In genomic region chr4:68948044-68948743, GRCh38 we compare ENCODE assay signal across 1 cellular context.
A peak's percentile ranks its signal among the peaks of the same experiment; 100 is the strongest.
TF ChIP-seq lines count a peak whose summit lies in the region.

No MANE protein-coding gene starts in this region.

TF ChIP-seq in HepG2, 621 proteins besides CTCF, POLR2A, EP300 and RAD21 (continued from another document and continues in another):
- TF ChIP-seq PRDM4 (CRISPR knock-in tag; IDR thresholded peaks at IDR 0.05; ENCODE audit: borderline replicate concordance): no peak
- TF ChIP-seq EEA1 (CRISPR knock-in tag; IDR thresholded peaks at IDR 0.05; ENCODE audit: borderline replicate concordance): no peak
- TF ChIP-seq ZNF609 (CRISPR knock-in tag; IDR thresholded peaks at IDR 0.05; ENCODE audit: borderline replicate concordance): peak; percentile 33; the same call in 1 of the 2 replicates
- TF ChIP-seq RCOR2 (CRISPR knock-in tag; IDR thresholded peaks at IDR 0.05): peak; percentile 16; the same call in 1 of the 2 replicates
- no peak for TF ChIP-seq MXD1 (CRISPR knock-in tag; IDR thresholded peaks at IDR 0.05)
- TF ChIP-seq KDM1A (CRISPR knock-in tag; IDR thresholded peaks at IDR 0.05): no peak
- peak; percentile 95 for TF ChIP-seq CEBPB (IDR thresholded peaks at IDR 0.05; ENCODE audit: borderline replicate concordance, low read depth, low read length)
- no peak for TF ChIP-seq TOPORS (CRISPR knock-in tag; IDR thresholded peaks at IDR 0.05)
- no peak for TF ChIP-seq TBX2 (CRISPR knock-in tag; IDR thresholded peaks at IDR 0.05; ENCODE audit: borderline replicate concordance)
- no peak for TF ChIP-seq NR3C1 (CRISPR knock-in tag; IDR thresholded peaks at IDR 0.05)
- peak; percentile 56; the same call in 1 of the 2 replicates for TF ChIP-seq POGZ (CRISPR knock-in tag; IDR thresholded peaks at IDR 0.05)
- no peak for TF ChIP-seq NBN (conservative IDR thresholded peaks at IDR 0.05)
- no peak for TF ChIP-seq ZNF570 (CRISPR knock-in tag; IDR thresholded peaks at IDR 0.05; ENCODE audit: borderline replicate concordance)
- TF ChIP-seq ESRRA (CRISPR knock-in tag; IDR thresholded peaks at IDR 0.05; ENCODE audit: low read depth): no peak; the same call in 1 of the 2 replicates
- TF ChIP-seq ZNF713 (CRISPR knock-in tag; IDR thresholded peaks at IDR 0.05): no peak
- no peak for TF ChIP-seq TRIM22 (IDR thresholded peaks at IDR 0.05)
- TF ChIP-seq ZNF75D (CRISPR knock-in tag; IDR thresholded peaks at IDR 0.05; ENCODE audit: borderline replicate concordance): no peak
- no peak for TF ChIP-seq MAX (IDR thresholded peaks at IDR 0.05)
- no peak for TF ChIP-seq ZNF431 (CRISPR knock-in tag; IDR thresholded peaks at IDR 0.05; ENCODE audit: borderline replicate concordance, low read depth)
- TF ChIP-seq ZNF891 (CRISPR knock-in tag; IDR thresholded peaks at IDR 0.05): no peak
- TF ChIP-seq NCOA2 (CRISPR knock-in tag; IDR thresholded peaks at IDR 0.05): peak; percentile 81
- no peak for TF ChIP-seq ZNF382 (CRISPR knock-in tag; IDR thresholded peaks at IDR 0.05; ENCODE audit: borderline replicate concordance)
- no peak for TF ChIP-seq MLX (CRISPR knock-in tag; IDR thresholded peaks at IDR 0.05)
- TF ChIP-seq RELA (CRISPR knock-in tag; IDR thresholded peaks at IDR 0.05): no peak
- no peak for TF ChIP-seq PRDM10 (CRISPR knock-in tag; IDR thresholded peaks at IDR 0.05; ENCODE audit: low read depth)
- TF ChIP-seq SMYD3 (CRISPR knock-in tag; IDR thresholded peaks at IDR 0.05): no peak
- TF ChIP-seq FOXC1 (CRISPR knock-in tag; IDR thresholded peaks at IDR 0.05; ENCODE audit: borderline replicate concordance): no peak
- TF ChIP-seq ZNF280D (CRISPR knock-in tag; IDR thresholded peaks at IDR 0.05): no peak
- TF ChIP-seq BHLHE40 (IDR thresholded peaks at IDR 0.05; ENCODE audit: low read length): no peak
- no peak for TF ChIP-seq ZNF230 (CRISPR knock-in tag; IDR thresholded peaks at IDR 0.05)
- peak; percentile 64 for TF ChIP-seq PAXIP1 (CRISPR knock-in tag; conservative IDR thresholded peaks at IDR 0.05)
- no peak for TF ChIP-seq KDM5B (CRISPR knock-in tag; IDR thresholded peaks at IDR 0.05; ENCODE audit: borderline replicate concordance)
